8 cellular contexts compared by ENCODE assay signal in the genomic region with DNA sequence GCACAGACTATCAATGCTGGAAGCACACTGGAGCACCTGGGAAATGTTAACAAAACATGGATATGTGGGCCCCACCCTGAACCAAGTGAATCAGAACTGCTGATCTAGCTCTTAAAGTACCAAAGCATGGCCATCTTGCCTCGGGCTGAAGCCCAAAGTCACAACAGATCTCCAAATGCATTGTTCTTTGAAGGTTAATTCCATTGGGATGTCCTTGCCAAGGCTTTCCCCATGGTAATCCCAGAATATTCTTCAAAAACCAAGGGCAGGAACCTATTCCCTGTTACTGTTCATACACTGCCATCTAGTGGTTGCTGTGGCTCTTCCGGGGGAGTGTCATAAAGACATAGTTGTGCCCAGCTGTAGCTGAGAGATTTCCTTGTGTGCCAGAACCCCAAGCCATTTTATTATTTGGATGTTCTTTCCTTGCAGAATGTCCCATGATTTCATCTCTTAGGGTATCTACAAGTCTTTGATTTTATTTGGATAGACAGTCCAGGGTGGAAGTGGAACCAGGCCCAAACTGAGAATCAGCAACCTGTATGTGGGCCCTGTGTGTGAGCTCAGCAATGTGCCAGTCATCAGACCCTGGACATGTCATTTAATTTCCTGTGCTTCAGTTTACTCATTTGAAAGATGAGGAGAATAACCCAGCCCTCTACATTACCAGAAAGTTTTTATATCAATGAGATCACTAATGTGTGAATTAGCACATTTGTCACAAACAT.
A peak's percentile ranks its signal among the peaks of the same experiment; 100 is the strongest.
DNase-seq lines count a peak whose midpoint lies in the region; ATAC-seq, FAIRE-seq and TF ChIP-seq lines count a peak whose summit lies in the region.

No MANE protein-coding gene starts in this region.

- H3F3A ChIP-seq in neural cell (ENCODE audit: insufficient read depth, low read length, poor library complexity, severe bottlenecking): no peaks in the 10 kb centered on the region

- peaks cover 14% of the 10 kb centered on the region; the same call in 1 of the 3 replicates for H3K4me1 ChIP-seq in A549

- TF ChIP-seq CTCF in A549 (IDR thresholded peaks at IDR 0.05) (peak; percentile 92), GM12874 (IDR thresholded peaks at IDR 0.05; ENCODE audit: insufficient read depth, low read depth, low read length) (peak; percentile 75), neural cell (IDR thresholded peaks at IDR 0.05; ENCODE audit: poor library complexity, severe bottlenecking) (peak; percentile 94)

- H3K27ac ChIP-seq in A549 (peak overlapping the region; percentile 25 to 29; a peak in 2 of 6 replicates), neural cell (ENCODE audit: low read length) (no peak overlapping the region)

- POLR2A ChIA-PET in A549 (lab: Yijun Ruan, JAX): interaction anchor here (0.6 to 1.6 kb wide), 3 partner anchors 12 to 1076 kb away, joined by 3 to 5 read pairs (median 3); partner anchors contain the start of gene KLF4

- TF ChIP-seq POLR2A in A549 (IDR thresholded peaks at IDR 0.05; ENCODE audit: low read length): no peak

- no peaks in the 10 kb centered on the region for H3K9me2 ChIP-seq in neural cell (ENCODE audit: insufficient read depth, low read length)

- H3K4me3 ChIP-seq in A549 (no peak overlapping the region), neural cell (ENCODE audit: low read length) (no peak overlapping the region)

- no peaks in the 10 kb centered on the region for H3K36me3 ChIP-seq in neural cell (ENCODE audit: insufficient read depth, low read length)

- CTCF ChIA-PET in A549 (lab: Yijun Ruan, JAX): interaction anchor here (0.6 to 6.0 kb wide), 70 partner anchors 8 to 1143 kb away, joined by 3 to 46 read pairs (median 4); no protein-coding TSS in a partner anchor

- H3K4me2 ChIP-seq in A549 (no peak overlapping the region), neural cell (ENCODE audit: low read length) (no peak overlapping the region)

- no peaks in the 10 kb centered on the region for H3K79me2 ChIP-seq in neural cell (replicated peaks; ENCODE audit: insufficient read depth, low read length)

- TF ChIP-seq RAD21 in A549 (conservative IDR thresholded peaks at IDR 0.05 in 1 of 2, IDR thresholded peaks at IDR 0.05 in 1 of 2) (peak; percentile 98), neural cell (conservative IDR thresholded peaks at IDR 0.05) (peak; percentile 96)

- no peaks in the 10 kb centered on the region for H3K9me3 ChIP-seq in A549
- no peaks in the 10 kb centered on the region for H3K9me3 ChIP-seq in neural cell (ENCODE audit: low read length)

- H3K27me3 ChIP-seq in neural cell (ENCODE audit: insufficient read depth, low read depth, low read length): no peaks in the 10 kb centered on the region

- H2AFZ ChIP-seq in neural cell (ENCODE audit: low read depth, low read length): no peak overlapping the region

- no peak for TF ChIP-seq EP300 in A549 (IDR thresholded peaks at IDR 0.05)
- no peak for TF ChIP-seq EP300 in neural cell (conservative IDR thresholded peaks at IDR 0.05; ENCODE audit: poor library complexity, severe bottlenecking)

- no peaks in the 10 kb centered on the region for H4K20me1 ChIP-seq in neural cell (ENCODE audit: insufficient read depth)

- FAIRE-seq in A549 (lab: Jason Lieb, UNC): peak; percentile 96

- peak; percentile 82 to 83 for DNase-seq in A549 (ENCODE audit: low read depth in 1 of 2, low spot score in 1 of 2)
- peak; percentile 80 for DNase-seq in NCI-H1417 treated with DMSO at 0.1 percent for 48 hours (lab: John Stamatoyannopoulos, UW)
- DNase-seq in SKM-1 treated with dmso at 0.1 percent for 144 hours (lab: John Stamatoyannopoulos, UW; ENCODE audit: unreplicated experiment): peak; percentile 6
- peak; percentile 97 for DNase-seq in fibroblast of peridontal ligament (ENCODE audit: extremely low read depth)
- DNase-seq in stimulated activated naive CD4-positive, alpha-beta T cell treated with Interleukin-2 at 50 U/mL for 16 hours (lab: John Stamatoyannopoulos, UW): no peak

- ATAC-seq in A549 (peak; percentile 95 to 99), HG02759 (IDR thresholded peaks at IDR 0.05; ENCODE audit: unreplicated experiment) (peak; percentile 78)

- no peak overlapping the region for H3K9ac ChIP-seq in neural cell (ENCODE audit: low read length)

- WGBS in A549 (ENCODE audit: missing lambda C conversion rate): 3% methylated on average over 2 of the region's 2 CpGs

TF ChIP-seq in A549, 52 proteins besides CTCF, POLR2A, EP300 and RAD21:
- TF ChIP-seq SREBF2 (IDR thresholded peaks at IDR 0.05) (no peak), ESRRA (IDR thresholded peaks at IDR 0.05; ENCODE audit: borderline replicate concordance, low read length) (no peak), FOSB (CRISPR knock-in tag; IDR thresholded peaks at IDR 0.05) (no peak), CHD4 (IDR thresholded peaks at IDR 0.05; ENCODE audit: borderline replicate concordance) (no peak), MAFK (IDR thresholded peaks at IDR 0.05; ENCODE audit: partially characterized antibody) (peak; percentile 65), FOSL2 (IDR thresholded peaks at IDR 0.05) (no peak), FOSL2 (CRISPR knock-in tag; IDR thresholded peaks at IDR 0.05) (0 out of 2 replicates have a peak, but pooled peaks have one; percentile 13), RCOR1 (IDR thresholded peaks at IDR 0.05; ENCODE audit: low read depth, low read length) (no peak), CEBPB (IDR thresholded peaks at IDR 0.05) (no peak), HDAC2 (IDR thresholded peaks at IDR 0.05) (no peak), CBX8 (IDR thresholded peaks at IDR 0.05) (no peak), SMC3 (IDR thresholded peaks at IDR 0.05) (peak; percentile 96), ZSCAN20 (CRISPR knock-in tag; IDR thresholded peaks at IDR 0.05) (no peak), EHF (CRISPR knock-in tag; IDR thresholded peaks at IDR 0.05) (no peak), HOXB5 (CRISPR knock-in tag; IDR thresholded peaks at IDR 0.05) (no peak), NFE2L2 (conservative IDR thresholded peaks at IDR 0.05; ENCODE audit: low read length) (no peak), GATA3 (IDR thresholded peaks at IDR 0.05; ENCODE audit: borderline replicate concordance) (no peak), JUN (IDR thresholded peaks at IDR 0.05) (no peak), HOXA7 (CRISPR knock-in tag; IDR thresholded peaks at IDR 0.05) (no peak), NPAS2 (CRISPR knock-in tag; IDR thresholded peaks at IDR 0.05; ENCODE audit: borderline replicate concordance) (no peak)
- TF ChIP-seq, protein P1, sequence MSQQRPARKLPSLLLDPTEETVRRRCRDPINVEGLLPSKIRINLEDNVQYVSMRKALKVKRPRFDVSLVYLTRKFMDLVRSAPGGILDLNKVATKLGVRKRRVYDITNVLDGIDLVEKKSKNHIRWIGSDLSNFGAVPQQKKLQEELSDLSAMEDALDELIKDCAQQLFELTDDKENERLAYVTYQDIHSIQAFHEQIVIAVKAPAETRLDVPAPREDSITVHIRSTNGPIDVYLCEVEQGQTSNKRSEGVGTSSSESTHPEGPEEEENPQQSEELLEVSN (IDR thresholded peaks at IDR 0.05; ENCODE audit: borderline replicate concordance, low read depth): no peak
- TF ChIP-seq, protein P2, sequence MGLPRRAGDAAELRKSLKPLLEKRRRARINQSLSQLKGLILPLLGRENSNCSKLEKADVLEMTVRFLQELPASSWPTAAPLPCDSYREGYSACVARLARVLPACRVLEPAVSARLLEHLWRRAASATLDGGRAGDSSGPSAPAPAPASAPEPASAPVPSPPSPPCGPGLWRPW (IDR thresholded peaks at IDR 0.05): no peak

TF ChIP-seq in neural cell, 6 proteins besides CTCF, POLR2A, EP300 and RAD21:
- TF ChIP-seq MXI1 (conservative IDR thresholded peaks at IDR 0.05; ENCODE audit: poor library complexity, severe bottlenecking) (no peak), SMC3 (conservative IDR thresholded peaks at IDR 0.05; ENCODE audit: poor library complexity) (peak; percentile 96)
TF ChIP-seq in neural cell: peak in this region for 1.
